In genomic region chr3:56590814-56591213, GRCh38 we compare ENCODE assay signal across 14 cellular contexts. TPM values are rescaled to one million over a fixed set of nuclear protein-coding genes. Genes with fewer than 3 reads are reported as not detected.
DNase-seq lines count a peak whose midpoint lies in the region; ATAC-seq and TF ChIP-seq lines count a peak whose summit lies in the region.
"Had no signal": no experiment of that assay in that cellular context is flagged by ENCODE, and none has a peak within 500 bp of the region (broad histone marks: within the 10 kb centered on the region; RNA-seq: fewer than 3 reads in every experiment).

No MANE protein-coding gene starts in this region.

- intact Hi-C loops in gastrocnemius medialis (cut with DNase I; ENCODE audit: low total_unique reads), result no loop called here

- TF ChIP-seq CTCF in foreskin fibroblast (IDR thresholded peaks at IDR 0.05; ENCODE audit: low read depth, low read length) (no peak), gastrocnemius medialis (IDR thresholded peaks at IDR 0.05 in 4 of 5, conservative IDR thresholded peaks at IDR 0.05 in 1 of 5) (no peak)

- H3K27ac ChIP-seq in gastrocnemius medialis, result no peak overlapping the region
- H3K27ac ChIP-seq: A549, SK-N-MC, transverse colon had no signal

- H3K4me1 ChIP-seq in gastrocnemius medialis, result no peaks in the 10 kb centered on the region
- H3K4me1 ChIP-seq: A549, transverse colon had no signal

- H3K4me3 ChIP-seq in foreskin fibroblast (ENCODE audit: low read depth in 1 of 2, low read length in 2 of 2), result no peak overlapping the region
- no peak overlapping the region for H3K4me3 ChIP-seq in gastrocnemius medialis
- H3K4me3 ChIP-seq: A549, SK-N-MC, transverse colon had no signal

- in situ Hi-C loops in gastrocnemius medialis (cut with MboI; ENCODE audit: low sequenced_read_pairs in 4 of 4), result no loop called here

- TF ChIP-seq POLR2A in gastrocnemius medialis (IDR thresholded peaks at IDR 0.05), result no peak

- no peak overlapping the region for H3K4me3 Mint-ChIP-seq in activated T-cell treated with anti-CD3 and anti-CD28 coated beads, Interleukin-2, amount 50 U/mL, for 24 hours
- H3K4me3 Mint-ChIP-seq in activated T-cell treated with anti-CD3 and anti-CD28 coated beads, Interleukin-2, amount 50 U/mL, for 4 hours, result no peak overlapping the region
- H3K4me3 Mint-ChIP-seq in stimulated activated effector memory CD8-positive, alpha-beta T cell treated with anti-CD3 and anti-CD28 coated beads, Interleukin-12 subunit alpha, Interleukin-12 subunit beta, amount 100 ng/mL, for 72 hours, result no peak overlapping the region

- H3K9me3 Mint-ChIP-seq in activated T-cell treated with anti-CD3 and anti-CD28 coated beads, Interleukin-2, amount 50 U/mL, for 24 hours, result no peaks in the 10 kb centered on the region
- H3K9me3 Mint-ChIP-seq in activated T-cell treated with anti-CD3 and anti-CD28 coated beads, Interleukin-2, amount 50 U/mL, for 4 hours, result no peaks in the 10 kb centered on the region
- H3K9me3 Mint-ChIP-seq in stimulated activated effector memory CD8-positive, alpha-beta T cell treated with anti-CD3 and anti-CD28 coated beads, Interleukin-12 subunit alpha, Interleukin-12 subunit beta, amount 100 ng/mL, for 72 hours, result no peaks in the 10 kb centered on the region

- H3K27ac Mint-ChIP-seq in activated T-cell treated with anti-CD3 and anti-CD28 coated beads, Interleukin-2, amount 50 U/mL, for 24 hours, result peak overlapping the region; percentile 58
- H3K27ac Mint-ChIP-seq in stimulated activated effector memory CD8-positive, alpha-beta T cell treated with anti-CD3 and anti-CD28 coated beads, Interleukin-12 subunit alpha, Interleukin-12 subunit beta, amount 100 ng/mL, for 72 hours, result peak overlapping the region; percentile 75

- no peaks in the 10 kb centered on the region for H3K9me3 ChIP-seq in gastrocnemius medialis
- H3K9me3 ChIP-seq: A549, transverse colon had no signal

- H3K4me1 Mint-ChIP-seq in activated T-cell treated with anti-CD3 and anti-CD28 coated beads, Interleukin-2, amount 50 U/mL, for 24 hours (ENCODE audit: low read depth), result peaks cover 54% of the 10 kb centered on the region
- H3K4me1 Mint-ChIP-seq in activated T-cell treated with anti-CD3 and anti-CD28 coated beads, Interleukin-2, amount 50 U/mL, for 4 hours (ENCODE audit: low read depth), result peaks cover 49% of the 10 kb centered on the region
- peaks cover 22% of the 10 kb centered on the region for H3K4me1 Mint-ChIP-seq in stimulated activated effector memory CD8-positive, alpha-beta T cell treated with anti-CD3 and anti-CD28 coated beads, Interleukin-12 subunit alpha, Interleukin-12 subunit beta, amount 100 ng/mL, for 72 hours

- no peak for ATAC-seq in activated T-cell treated with anti-CD3 and anti-CD28 coated beads, Interleukin-2, amount 50 U/mL, for 4 hours
- ATAC-seq in stimulated activated effector memory CD8-positive, alpha-beta T cell treated with anti-CD3 and anti-CD28 coated beads, Interleukin-12 subunit alpha, Interleukin-12 subunit beta, amount 100 ng/mL, for 72 hours, result no peak
- ATAC-seq in gastrocnemius medialis, result no peak
- ATAC-seq: A549 had no signal

- peaks cover 64% of the 10 kb centered on the region for H3K36me3 Mint-ChIP-seq in activated T-cell treated with anti-CD3 and anti-CD28 coated beads, Interleukin-2, amount 50 U/mL, for 24 hours (ENCODE audit: low read depth)
- peaks cover 15% of the 10 kb centered on the region for H3K36me3 Mint-ChIP-seq in activated T-cell treated with anti-CD3 and anti-CD28 coated beads, Interleukin-2, amount 50 U/mL, for 4 hours (ENCODE audit: insufficient read depth)
- peaks cover 15% of the 10 kb centered on the region for H3K36me3 Mint-ChIP-seq in stimulated activated effector memory CD8-positive, alpha-beta T cell treated with anti-CD3 and anti-CD28 coated beads, Interleukin-12 subunit alpha, Interleukin-12 subunit beta, amount 100 ng/mL, for 72 hours

- no peaks in the 10 kb centered on the region for H3K27me3 Mint-ChIP-seq in activated T-cell treated with anti-CD3 and anti-CD28 coated beads, Interleukin-2, amount 50 U/mL, for 24 hours
- no peaks in the 10 kb centered on the region for H3K27me3 Mint-ChIP-seq in activated T-cell treated with anti-CD3 and anti-CD28 coated beads, Interleukin-2, amount 50 U/mL, for 4 hours (ENCODE audit: low read depth)

- no peaks in the 10 kb centered on the region for H3K27me3 ChIP-seq in gastrocnemius medialis
- H3K27me3 ChIP-seq: transverse colon had no signal

- peaks cover 4 to 16% of the 10 kb centered on the region in 2 donors for H3K36me3 ChIP-seq in gastrocnemius medialis

- DNase-seq in activated T-cell treated with anti-CD3 and anti-CD28 coated beads, Interleukin-2, amount 50 U/mL, for 24 hours, result no peak
- no peak for DNase-seq in activated T-cell treated with anti-CD3 and anti-CD28 coated beads, Interleukin-2, amount 50 U/mL, for 4 hours
- peak; percentile 32 for DNase-seq in amniotic epithelial cell (ENCODE audit: low read depth)
- peak; percentile 15 for DNase-seq in iPS-NIHi7 (ENCODE audit: extremely low spot score)
- no peak for DNase-seq in stimulated activated effector memory CD8-positive, alpha-beta T cell treated with anti-CD3 and anti-CD28 coated beads, Interleukin-12 subunit alpha, Interleukin-12 subunit beta, amount 100 ng/mL, for 72 hours (ENCODE audit: low spot score in 2 of 2)
- DNase-seq in foreskin fibroblast, result no peak
- DNase-seq in gastrocnemius medialis, result no peak
- no peak for DNase-seq in activated CD8-positive, alpha-beta memory T cell treated with anti-CD3 and anti-CD28 coated beads, Interleukin-2, amount 50 U/mL, for 4 hours
- DNase-seq: effector CD8-positive, alpha-beta T cell; NCI-H2107; stimulated activated CD4-positive, alpha-beta T cell treated with anti-CD3 and anti-CD28 coated beads, Interleukin-15, amount 100 ng/mL, for 24 hours; transverse colon had no signal

RNA-seq across cellular contexts. Expression of gene CCDC66, which starts 33.8 kb away (rescaled TPM):
- total RNA-seq in activated T-cell treated with anti-CD3 and anti-CD28 coated beads, Interleukin-2, amount 50 U/mL, for 4 hours, result 10 to 100 TPM; 23.5 to 26.9 (median 26.0) TPM
- total RNA-seq in gastrocnemius medialis, result 10 to 100 TPM in 1 of 4 donors, 1 to 10 TPM in 3; 7.9 to 14.5 (median 9.3) TPM

Comparison
In these comparisons a context has a peak if more than half of its experiments do, and no peak if none do; other contexts are left out.
1. DNase-seq: peak in amniotic epithelial cell (single experiment) and iPS-NIHi7 (single experiment); none in activated T-cell treated with anti-CD3 and anti-CD28 coated beads, Interleukin-2, amount 50 U/mL, for 24 hours (single experiment), activated T-cell treated with anti-CD3 and anti-CD28 coated beads, Interleukin-2, amount 50 U/mL, for 4 hours (single experiment), stimulated activated effector memory CD8-positive, alpha-beta T cell treated with anti-CD3 and anti-CD28 coated beads, Interleukin-12 subunit alpha, Interleukin-12 subunit beta, amount 100 ng/mL, for 72 hours (0 of 2), foreskin fibroblast (0 of 2), gastrocnemius medialis (0 of 2) and activated CD8-positive, alpha-beta memory T cell treated with anti-CD3 and anti-CD28 coated beads, Interleukin-2, amount 50 U/mL, for 4 hours (single experiment).